ENCODE assay signal across 7 cellular contexts in the genomic region with DNA sequence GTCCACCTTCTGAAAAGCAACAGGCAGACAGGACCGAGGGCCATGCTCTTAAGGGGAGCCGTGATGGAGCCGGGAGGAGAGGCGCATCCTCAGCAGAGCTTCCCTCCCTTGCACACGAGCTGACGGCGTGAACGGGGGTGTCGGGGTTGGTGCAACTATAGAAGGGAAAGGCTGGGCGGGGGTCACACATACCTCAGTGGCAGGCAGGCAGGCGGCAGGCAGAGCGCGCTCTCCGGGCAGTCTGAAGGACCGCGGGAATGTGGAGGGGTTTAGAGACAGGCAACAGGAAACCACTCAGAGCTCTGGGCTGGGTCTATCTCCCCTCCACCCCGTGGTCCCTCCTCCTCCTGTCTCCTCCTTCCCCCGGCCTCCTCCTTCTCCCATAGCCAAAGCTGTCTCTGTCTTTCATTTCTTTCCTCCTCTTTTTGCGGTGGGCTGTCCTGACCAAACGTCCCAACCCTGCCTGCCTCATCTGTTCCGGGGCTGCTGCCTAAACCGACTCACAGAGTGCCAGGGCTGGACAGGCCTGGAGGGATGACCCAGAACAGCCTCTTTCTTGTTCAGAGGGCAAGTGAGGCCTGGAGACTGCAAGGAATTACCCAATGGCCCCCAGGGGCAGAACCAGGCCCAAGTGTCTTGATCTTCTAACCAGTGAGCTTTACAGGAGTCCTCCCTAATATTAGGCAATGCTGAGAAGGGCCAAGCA. TPM values are rescaled to one million over a fixed set of nuclear protein-coding genes. Genes with fewer than 3 reads are reported as not detected.
DNase-seq lines count a peak whose midpoint lies in the region; ATAC-seq and TF ChIP-seq lines count a peak whose summit lies in the region.

A gene with protein sequence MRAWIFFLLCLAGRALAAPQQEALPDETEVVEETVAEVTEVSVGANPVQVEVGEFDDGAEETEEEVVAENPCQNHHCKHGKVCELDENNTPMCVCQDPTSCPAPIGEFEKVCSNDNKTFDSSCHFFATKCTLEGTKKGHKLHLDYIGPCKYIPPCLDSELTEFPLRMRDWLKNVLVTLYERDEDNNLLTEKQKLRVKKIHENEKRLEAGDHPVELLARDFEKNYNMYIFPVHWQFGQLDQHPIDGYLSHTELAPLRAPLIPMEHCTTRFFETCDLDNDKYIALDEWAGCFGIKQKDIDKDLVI (minus strand): TSS at position 243 of the 706 bp plus-strand sequence. CDS start 10,727 bp downstream, outside the sequence.

- H3K27me3 ChIP-seq in gastrocnemius medialis: no peaks in the 10 kb centered on the region

- no peaks in the 10 kb centered on the region for H3K9me3 ChIP-seq in gastrocnemius medialis

- H3K27ac ChIP-seq in gastrocnemius medialis: peak within 1 kb of the TSS; percentile 81 to 93 (median 88)

- in situ Hi-C loops in gastrocnemius medialis (cut with MboI; ENCODE audit: low sequenced_read_pairs in 4 of 4): no loop called here

- intact Hi-C loops in gastrocnemius medialis (cut with DNase I; ENCODE audit: low total_unique reads): no loop called here

- no peaks in the 10 kb centered on the region for H3K36me3 ChIP-seq in gastrocnemius medialis

- peak; percentile 50 to 63 for DNase-seq in NCI-H524 (lab: John Stamatoyannopoulos, UW)
- DNase-seq in cardiac fibroblast (ENCODE audit: low read depth in 2 of 2): peak; percentile 95 to 97
- DNase-seq in iPS-NIHi7 (ENCODE audit: extremely low spot score): peak; percentile 88
- peak; percentile 73 to 90 for DNase-seq in gastrocnemius medialis
- DNase-seq in stimulated activated CD4-positive, alpha-beta T cell treated with anti-CD3 and anti-CD28 coated beads, Interleukin-1b, Interleukin-23, amount 100 ng/mL, for 48 hours: no peak

- TF ChIP-seq CTCF in cardiac fibroblast (IDR thresholded peaks at IDR 0.05; ENCODE audit: low read depth, low read length) (no peak), gastrocnemius medialis (IDR thresholded peaks at IDR 0.05 in 4 of 5, conservative IDR thresholded peaks at IDR 0.05 in 1 of 5) (no peak)

- H3K4me3 ChIP-seq in cardiac fibroblast (replicated peaks in 1 of 2; ENCODE audit: low read depth in 2 of 2, low read length in 2 of 2) (peak within 1 kb of the TSS; percentile 78 to 82), gastrocnemius medialis (peak within 1 kb of the TSS; percentile 66 to 68 (median 66))

- TF ChIP-seq POLR2A in GM18505 (IDR thresholded peaks at IDR 0.05; ENCODE audit: borderline replicate concordance, extremely low read depth, insufficient read depth, insufficient read length) (peak; percentile 65), gastrocnemius medialis (IDR thresholded peaks at IDR 0.05) (peak; percentile 63 to 83)

- peaks cover 36 to 49% of the 10 kb centered on the region in 2 donors for H3K4me1 ChIP-seq in gastrocnemius medialis

- ATAC-seq in GM18505 (IDR thresholded peaks at IDR 0.05; ENCODE audit: unreplicated experiment) (peak; percentile 84), HG02588 (IDR thresholded peaks at IDR 0.05; ENCODE audit: unreplicated experiment) (peak; percentile 86), gastrocnemius medialis (peak; percentile 65 to 71)

RNA-seq across cellular contexts. Expression of the gene that starts here (rescaled TPM):
- 100 to 1,000 TPM in 3 of 4 donors, 10 to 100 TPM in 1; 87.7 to 209 (median 163) TPM for total RNA-seq in gastrocnemius medialis
